ENCODE assay signal across 1 cellular context in the genomic region with DNA sequence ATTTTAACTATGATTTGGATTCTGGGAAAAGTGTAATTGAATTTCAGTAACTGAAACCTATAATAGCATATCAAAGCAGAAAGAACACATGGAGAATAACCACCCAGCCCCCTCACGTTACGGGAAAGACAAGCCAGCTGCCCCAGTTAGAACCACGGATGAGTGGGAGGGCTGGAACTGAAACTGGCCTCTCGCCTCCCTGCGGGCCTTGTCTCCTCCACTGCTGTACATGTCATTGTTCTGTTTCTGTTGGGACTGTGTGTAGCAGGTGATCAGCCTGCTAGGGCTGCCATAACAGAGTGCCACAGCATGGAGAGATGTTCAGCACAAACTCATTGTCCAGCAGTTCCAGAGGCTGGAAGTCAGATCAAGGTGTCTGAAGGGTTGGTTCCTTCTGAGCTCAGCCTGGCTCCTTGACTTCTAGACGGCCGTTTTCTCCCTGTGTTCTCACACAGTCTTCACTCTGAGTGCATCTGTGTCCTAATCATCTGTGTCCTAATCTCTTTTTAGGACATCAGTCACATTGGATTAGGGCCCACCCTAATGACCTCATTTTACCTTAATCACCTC.
TF ChIP-seq lines count a peak whose summit lies in the region.

No MANE protein-coding gene starts in this region.

TF ChIP-seq in GM12878, 131 proteins besides CTCF, POLR2A, EP300 and RAD21:
- TF ChIP-seq EED (IDR thresholded peaks at IDR 0.05; ENCODE audit: low read depth) (0 out of 2 replicates have a peak, but pooled peaks have one; percentile 13), RBBP5 (conservative IDR thresholded peaks at IDR 0.05) (no peak), BHLHE40 (IDR thresholded peaks at IDR 0.05; ENCODE audit: borderline replicate concordance in 1 of 2, low read depth in 2 of 2, low read length in 1 of 2) (peak in 1 of 2 experiments; percentile 31; a peak in 1 of 4 replicates), KLF5 (IDR thresholded peaks at IDR 0.05; ENCODE audit: partially characterized antibody) (no peak), HCFC1 (IDR thresholded peaks at IDR 0.05; ENCODE audit: low read length) (no peak), ZBED1 (IDR thresholded peaks at IDR 0.05; ENCODE audit: borderline replicate concordance) (no peak), IKZF1 (conservative IDR thresholded peaks at IDR 0.05) (peak; percentile 33; the same call in 1 of the 2 replicates), TAF1 (IDR thresholded peaks at IDR 0.05; ENCODE audit: borderline replicate concordance, low read depth, low read length) (no peak), IRF4 (IDR thresholded peaks at IDR 0.05; ENCODE audit: low read depth, low read length) (0 out of 2 replicates have a peak, but pooled peaks have one; percentile 56), TCF12 (IDR thresholded peaks at IDR 0.05; ENCODE audit: low read depth, low read length) (peak; percentile 81), JUNB (IDR thresholded peaks at IDR 0.05) (no peak), ETV6 (conservative IDR thresholded peaks at IDR 0.05 in 1 of 2, IDR thresholded peaks at IDR 0.05 in 1 of 2; ENCODE audit: borderline replicate concordance in 1 of 2, low read depth in 1 of 2) (no peak), NR2F1 (conservative IDR thresholded peaks at IDR 0.05) (no peak), SPI1 (IDR thresholded peaks at IDR 0.05; ENCODE audit: borderline replicate concordance, insufficient read depth, low read depth, low read length) (peak; percentile 30; the same call in 1 of the 2 replicates), FOS (IDR thresholded peaks at IDR 0.05; ENCODE audit: borderline replicate concordance, extremely low read depth, insufficient read length) (no peak), CBFB (IDR thresholded peaks at IDR 0.05; ENCODE audit: low read depth) (no peak), GABPA (IDR thresholded peaks at IDR 0.05; ENCODE audit: low read depth) (no peak), ASH2L (IDR thresholded peaks at IDR 0.05; ENCODE audit: borderline replicate concordance, low read depth) (no peak), EGR1 (IDR thresholded peaks at IDR 0.05; ENCODE audit: borderline replicate concordance in 1 of 2, low read depth in 2 of 2, low read length in 2 of 2) (peak in 1 of 2 experiments; percentile 21; a peak in 1 of 3 replicates), RUNX3 (IDR thresholded peaks at IDR 0.05; ENCODE audit: low read length) (0 out of 2 replicates have a peak, but pooled peaks have one; percentile 10), NRF1 (conservative IDR thresholded peaks at IDR 0.05; ENCODE audit: low read depth, low read length) (no peak)
- TF ChIP-seq, protein P1, sequence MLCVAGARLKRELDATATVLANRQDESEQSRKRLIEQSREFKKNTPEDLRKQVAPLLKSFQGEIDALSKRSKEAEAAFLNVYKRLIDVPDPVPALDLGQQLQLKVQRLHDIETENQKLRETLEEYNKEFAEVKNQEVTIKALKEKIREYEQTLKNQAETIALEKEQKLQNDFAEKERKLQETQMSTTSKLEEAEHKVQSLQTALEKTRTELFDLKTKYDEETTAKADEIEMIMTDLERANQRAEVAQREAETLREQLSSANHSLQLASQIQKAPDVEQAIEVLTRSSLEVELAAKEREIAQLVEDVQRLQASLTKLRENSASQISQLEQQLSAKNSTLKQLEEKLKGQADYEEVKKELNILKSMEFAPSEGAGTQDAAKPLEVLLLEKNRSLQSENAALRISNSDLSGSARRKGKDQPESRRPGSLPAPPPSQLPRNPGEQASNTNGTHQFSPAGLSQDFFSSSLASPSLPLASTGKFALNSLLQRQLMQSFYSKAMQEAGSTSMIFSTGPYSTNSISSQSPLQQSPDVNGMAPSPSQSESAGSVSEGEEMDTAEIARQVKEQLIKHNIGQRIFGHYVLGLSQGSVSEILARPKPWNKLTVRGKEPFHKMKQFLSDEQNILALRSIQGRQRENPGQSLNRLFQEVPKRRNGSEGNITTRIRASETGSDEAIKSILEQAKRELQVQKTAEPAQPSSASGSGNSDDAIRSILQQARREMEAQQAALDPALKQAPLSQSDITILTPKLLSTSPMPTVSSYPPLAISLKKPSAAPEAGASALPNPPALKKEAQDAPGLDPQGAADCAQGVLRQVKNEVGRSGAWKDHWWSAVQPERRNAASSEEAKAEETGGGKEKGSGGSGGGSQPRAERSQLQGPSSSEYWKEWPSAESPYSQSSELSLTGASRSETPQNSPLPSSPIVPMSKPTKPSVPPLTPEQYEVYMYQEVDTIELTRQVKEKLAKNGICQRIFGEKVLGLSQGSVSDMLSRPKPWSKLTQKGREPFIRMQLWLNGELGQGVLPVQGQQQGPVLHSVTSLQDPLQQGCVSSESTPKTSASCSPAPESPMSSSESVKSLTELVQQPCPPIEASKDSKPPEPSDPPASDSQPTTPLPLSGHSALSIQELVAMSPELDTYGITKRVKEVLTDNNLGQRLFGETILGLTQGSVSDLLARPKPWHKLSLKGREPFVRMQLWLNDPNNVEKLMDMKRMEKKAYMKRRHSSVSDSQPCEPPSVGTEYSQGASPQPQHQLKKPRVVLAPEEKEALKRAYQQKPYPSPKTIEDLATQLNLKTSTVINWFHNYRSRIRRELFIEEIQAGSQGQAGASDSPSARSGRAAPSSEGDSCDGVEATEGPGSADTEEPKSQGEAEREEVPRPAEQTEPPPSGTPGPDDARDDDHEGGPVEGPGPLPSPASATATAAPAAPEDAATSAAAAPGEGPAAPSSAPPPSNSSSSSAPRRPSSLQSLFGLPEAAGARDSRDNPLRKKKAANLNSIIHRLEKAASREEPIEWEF (IDR thresholded peaks at IDR 0.05; ENCODE audit: insufficient replicate concordance, low read depth, low read length) = no peak
- TF ChIP-seq, protein P2, sequence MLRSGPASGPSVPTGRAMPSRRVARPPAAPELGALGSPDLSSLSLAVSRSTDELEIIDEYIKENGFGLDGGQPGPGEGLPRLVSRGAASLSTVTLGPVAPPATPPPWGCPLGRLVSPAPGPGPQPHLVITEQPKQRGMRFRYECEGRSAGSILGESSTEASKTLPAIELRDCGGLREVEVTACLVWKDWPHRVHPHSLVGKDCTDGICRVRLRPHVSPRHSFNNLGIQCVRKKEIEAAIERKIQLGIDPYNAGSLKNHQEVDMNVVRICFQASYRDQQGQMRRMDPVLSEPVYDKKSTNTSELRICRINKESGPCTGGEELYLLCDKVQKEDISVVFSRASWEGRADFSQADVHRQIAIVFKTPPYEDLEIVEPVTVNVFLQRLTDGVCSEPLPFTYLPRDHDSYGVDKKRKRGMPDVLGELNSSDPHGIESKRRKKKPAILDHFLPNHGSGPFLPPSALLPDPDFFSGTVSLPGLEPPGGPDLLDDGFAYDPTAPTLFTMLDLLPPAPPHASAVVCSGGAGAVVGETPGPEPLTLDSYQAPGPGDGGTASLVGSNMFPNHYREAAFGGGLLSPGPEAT (IDR thresholded peaks at IDR 0.05; ENCODE audit: low read depth) = no peak
- TF ChIP-seq, protein P3, sequence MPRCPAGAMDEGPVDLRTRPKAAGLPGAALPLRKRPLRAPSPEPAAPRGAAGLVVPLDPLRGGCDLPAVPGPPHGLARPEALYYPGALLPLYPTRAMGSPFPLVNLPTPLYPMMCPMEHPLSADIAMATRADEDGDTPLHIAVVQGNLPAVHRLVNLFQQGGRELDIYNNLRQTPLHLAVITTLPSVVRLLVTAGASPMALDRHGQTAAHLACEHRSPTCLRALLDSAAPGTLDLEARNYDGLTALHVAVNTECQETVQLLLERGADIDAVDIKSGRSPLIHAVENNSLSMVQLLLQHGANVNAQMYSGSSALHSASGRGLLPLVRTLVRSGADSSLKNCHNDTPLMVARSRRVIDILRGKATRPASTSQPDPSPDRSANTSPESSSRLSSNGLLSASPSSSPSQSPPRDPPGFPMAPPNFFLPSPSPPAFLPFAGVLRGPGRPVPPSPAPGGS (IDR thresholded peaks at IDR 0.05; ENCODE audit: borderline replicate concordance, insufficient read depth, low read depth, low read length, poor library complexity, severe bottlenecking) = no peak
